Comparison of ENCODE assay signal across 8 cellular contexts in genomic region chr11:77589521-77590193, GRCh38. TPM values are rescaled to one million over a fixed set of nuclear protein-coding genes. Genes with fewer than 3 reads are reported as not detected.
DNase-seq lines count a peak whose midpoint lies in the region; ATAC-seq and TF ChIP-seq lines count a peak whose summit lies in the region.

AQP11 (plus strand) TSS chr11:77589953; CDS start chr11:77589993, 40 bp downstream.

- peaks cover 35% of the 10 kb centered on the region for H3K27me3 Mint-ChIP-seq in nephron progenitor cell (ENCODE audit: low read depth, poor library complexity)

- TF ChIP-seq POLR2A in IMR-90 (IDR thresholded peaks at IDR 0.05; ENCODE audit: low read depth, low read length) (no peak), Peyer's patch (IDR thresholded peaks at IDR 0.05) (peak; percentile 79 to 85), stomach (IDR thresholded peaks at IDR 0.05) (no peak)

- no peak within 1 kb of the TSS for H2BK15ac ChIP-seq in IMR-90 (ENCODE audit: low read depth, low read length)

- H3K4me3 Mint-ChIP-seq in nephron progenitor cell = peak within 1 kb of the TSS; percentile 91

- POLR2A ChIA-PET in IMR-90 (lab: Charles Lee; ENCODE audit: unreplicated experiment) = interaction anchor here (0.6 kb wide), 1 partner anchor 9 kb away, joined by 3 read pairs; no protein-coding TSS in a partner anchor

- peaks cover 40% of the 10 kb centered on the region for H3K36me3 Mint-ChIP-seq in nephron progenitor cell (ENCODE audit: low read depth)

- no peak within 1 kb of the TSS for H4K91ac ChIP-seq in IMR-90 (ENCODE audit: insufficient read depth, low read depth, low read length)

- H3K4me3 ChIP-seq in IMR-90 (ENCODE audit: insufficient read depth, low read depth, low read length) (peak within 1 kb of the TSS; percentile 66), Peyer's patch (peak within 1 kb of the TSS; percentile 53 to 80 (median 62)), fibroblast of villous mesenchyme (ENCODE audit: low read depth, low read length) (peak within 1 kb of the TSS; percentile 73), stomach (peak within 1 kb of the TSS; percentile 53 to 84 (median 75))

- CTCF ChIA-PET in IMR-90 (lab: Yijun Ruan, JAX) = no interaction called here

- no TSS peak for BruUV-seq in IMR-90 (replicated peaks; lab: Mats Ljungman, UMichigan)

- H3K14ac ChIP-seq in IMR-90 (replicated peaks; ENCODE audit: low read depth, low read length) = peak within 1 kb of the TSS; percentile 43

- no peak within 1 kb of the TSS for H3K56ac ChIP-seq in IMR-90 (ENCODE audit: extremely low read depth, insufficient read depth, low read length)

- peak; percentile 99 for DNase-seq in DMS53 (lab: John Stamatoyannopoulos, UW)
- peak; percentile 80 for DNase-seq in IMR-90
- DNase-seq in Peyer's patch = peak; percentile 59 to 98 (median 94)
- peak; percentile 83 for DNase-seq in activated effector memory CD4-positive, alpha-beta T cell treated with anti-CD3 and anti-CD28 coated beads, Interleukin-2, amount 50 U/mL, for 16 hours
- peak; percentile 86 for DNase-seq in fibroblast of villous mesenchyme (ENCODE audit: low read depth)
- peak; percentile 91 for DNase-seq in nephron progenitor cell
- DNase-seq in stomach = peak; percentile 90

- peak within 1 kb of the TSS; percentile 44 for H3K4ac ChIP-seq in IMR-90 (ENCODE audit: low read depth, low read length)

- 0 out of 4 replicates have a peak, but pooled peaks cover 0 to 5% of the 10 kb centered on the region in 2 experiments for H3K79me1 ChIP-seq in IMR-90 (ENCODE audit: low read depth in 1 of 2, low read length in 2 of 2)

- peaks cover 2% of the 10 kb centered on the region; the same call in 1 of the 2 replicates for H3K4me1 ChIP-seq in IMR-90 (ENCODE audit: control insufficient read depth, insufficient read depth, low read length)
- H3K4me1 ChIP-seq in Peyer's patch = peaks cover 0 to 6% (median 0%) of the 10 kb centered on the region in 4 donors
- H3K4me1 ChIP-seq in stomach = peaks cover 5 to 34% (median 30%) of the 10 kb centered on the region in 4 donors

- peak within 1 kb of the TSS; percentile 55 to 75; a peak in 3 of 4 replicates for H4K8ac ChIP-seq in IMR-90 (ENCODE audit: low read depth in 2 of 2, low read length in 2 of 2)

- H3K4me1 Mint-ChIP-seq in nephron progenitor cell = peaks cover 18% of the 10 kb centered on the region

- H3K27ac Mint-ChIP-seq in nephron progenitor cell = peak within 1 kb of the TSS; percentile 89

- peak within 1 kb of the TSS; percentile 80 for H2AFZ ChIP-seq in IMR-90 (replicated peaks; ENCODE audit: low read length, poor library complexity)

- peak; percentile 84 for ATAC-seq in GM21619 (IDR thresholded peaks at IDR 0.05; ENCODE audit: unreplicated experiment)
- peak; percentile 97 for ATAC-seq in IMR-90 (ENCODE audit: low read depth)

- H3K9me3 Mint-ChIP-seq in nephron progenitor cell = peaks cover 34% of the 10 kb centered on the region

- intact Hi-C loops in IMR-90 (cut with micrococcal nuclease) = no loop called here
- intact Hi-C loops in stomach (cut with DNase I; ENCODE audit: low total_unique reads) = no loop called here

- dilution Hi-C loops in IMR-90 (cut with HindIII; ENCODE audit: low sequenced_read_pairs, unreplicated experiment) = no loop called here

- in situ Hi-C loops in IMR-90 (cut with MboI; ENCODE audit: low sequenced_read_pairs) = no loop called here

- H3K4me2 ChIP-seq in IMR-90 (ENCODE audit: low read depth, low read length) = peak within 1 kb of the TSS; percentile 98

- H3K27ac ChIP-seq in IMR-90 (ENCODE audit: insufficient read depth, low read length) (peak within 1 kb of the TSS; percentile 34; the same call in 1 of the 2 replicates), Peyer's patch (peak within 1 kb of the TSS; percentile 69 to 95 (median 78)), stomach (peak within 1 kb of the TSS; percentile 85 to 92 (median 90))

- H3K9ac ChIP-seq in IMR-90 (ENCODE audit: low read depth, low read length) = peak within 1 kb of the TSS; percentile 59

- H2BK120ac ChIP-seq in IMR-90 (ENCODE audit: low read depth, low read length) = no peak within 1 kb of the TSS

- H3K18ac ChIP-seq in IMR-90 (ENCODE audit: low read depth, low read length) = no peak within 1 kb of the TSS

- H3K23ac ChIP-seq in IMR-90 (ENCODE audit: low read depth, low read length) = peak within 1 kb of the TSS; percentile 39

- H3K9me3 ChIP-seq in IMR-90 (ENCODE audit: control insufficient read depth, insufficient read depth, low read length) (no peaks in the 10 kb centered on the region), Peyer's patch (no peaks in the 10 kb centered on the region), stomach (no peaks in the 10 kb centered on the region)

- H4K20me1 ChIP-seq in IMR-90 (ENCODE audit: insufficient read depth, low read length) = no peaks in the 10 kb centered on the region

- H4K5ac ChIP-seq in IMR-90 (ENCODE audit: low read depth, low read length) = no peak within 1 kb of the TSS

- no peaks in the 10 kb centered on the region; the same call in 1 of the 2 replicates for H3K9me1 ChIP-seq in IMR-90 (ENCODE audit: insufficient read depth, low read length)

- TF ChIP-seq RAD21 in IMR-90 (IDR thresholded peaks at IDR 0.05; ENCODE audit: low read length) = no peak

- H2AK9ac ChIP-seq in IMR-90 (replicated peaks; ENCODE audit: low read depth, low read length, poor library complexity) = no peak within 1 kb of the TSS

- no peak within 1 kb of the TSS for H2BK20ac ChIP-seq in IMR-90 (ENCODE audit: low read depth, low read length)

- no peaks in the 10 kb centered on the region for H3K36me3 ChIP-seq in IMR-90 (ENCODE audit: control insufficient read depth, insufficient read depth, low read length)
- peaks cover 0 to 1% (median 0%) of the 10 kb centered on the region in 3 donors for H3K36me3 ChIP-seq in Peyer's patch
- no peaks in the 10 kb centered on the region for H3K36me3 ChIP-seq in stomach

- H3K27me3 ChIP-seq in IMR-90 (ENCODE audit: control insufficient read depth, insufficient read depth, low read length) = no peaks in the 10 kb centered on the region
- H3K27me3 ChIP-seq in Peyer's patch = no peaks in the 10 kb centered on the region
- H3K27me3 ChIP-seq in stomach = no peaks in the 10 kb centered on the region

- H2BK5ac ChIP-seq in IMR-90 (ENCODE audit: low read depth, low read length, poor library complexity, severe bottlenecking) = no peak within 1 kb of the TSS

- TF ChIP-seq EP300 in stomach (IDR thresholded peaks at IDR 0.05) = no peak

- TF ChIP-seq CTCF in IMR-90 (conservative IDR thresholded peaks at IDR 0.05; ENCODE audit: low read depth, low read length) (no peak), Peyer's patch (IDR thresholded peaks at IDR 0.05) (peak in 1 of 6 experiments; percentile 12), fibroblast of villous mesenchyme (IDR thresholded peaks at IDR 0.05; ENCODE audit: insufficient read depth, low read depth, low read length) (no peak), nephron progenitor cell (IDR thresholded peaks at IDR 0.05) (no peak), stomach (IDR thresholded peaks at IDR 0.05) (no peak)

- WGBS in IMR-90 (ENCODE audit: extremely low coverage in 2 of 2, insufficient read length in 1 of 2), 2 experiments = 1% methylated on average over 36 of the region's 75 CpGs; no CpG with 5 or more reads in 1 of the 2 experiments
- 0 to 1% (median 0%) methylated on average over 7 to 74 of the region's 75 CpGs for WGBS in stomach, 5 donors

- H2AK5ac ChIP-seq in IMR-90 (ENCODE audit: low read depth, low read length) = no peak within 1 kb of the TSS

TF ChIP-seq in IMR-90, 13 proteins besides CTCF, POLR2A, EP300 and RAD21 (continues in another document):
- TF ChIP-seq RCOR1 (IDR thresholded peaks at IDR 0.05; ENCODE audit: insufficient replicate concordance, low read length) = no peak
- no peak for TF ChIP-seq ELK1 (IDR thresholded peaks at IDR 0.05; ENCODE audit: borderline replicate concordance, low read depth, low read length)
- TF ChIP-seq NFE2L2 (IDR thresholded peaks at IDR 0.05; ENCODE audit: low read depth, low read length) = no peak
- TF ChIP-seq RFX5 (IDR thresholded peaks at IDR 0.05; ENCODE audit: low read depth, low read length) = no peak
- TF ChIP-seq BHLHE40 (IDR thresholded peaks at IDR 0.05; ENCODE audit: low read depth, low read length) = no peak
- TF ChIP-seq USF2 (IDR thresholded peaks at IDR 0.05; ENCODE audit: low read depth, low read length) = peak; percentile 20; the same call in 1 of the 2 replicates
- no peak for TF ChIP-seq FOS (IDR thresholded peaks at IDR 0.05; ENCODE audit: low read depth, low read length)
- TF ChIP-seq CHD1 (IDR thresholded peaks at IDR 0.05; ENCODE audit: low read depth, low read length) = no peak
- no peak for TF ChIP-seq MAFK (IDR thresholded peaks at IDR 0.05; ENCODE audit: low read depth, low read length)
- no peak for TF ChIP-seq SMC3 (IDR thresholded peaks at IDR 0.05; ENCODE audit: low read depth, low read length)
- no peak for TF ChIP-seq CEBPB (IDR thresholded peaks at IDR 0.05; ENCODE audit: low read depth, low read length)
- TF ChIP-seq MXI1 (IDR thresholded peaks at IDR 0.05; ENCODE audit: borderline replicate concordance, low read depth, low read length) = peak; percentile 73; the same call in 1 of the 2 replicates

RNA-seq across cellular contexts. Expression of gene AQP11, which starts in this region (rescaled TPM):
- total RNA-seq in IMR-90 (2012; rRNA removed) (1.1 and 1.4 TPM in 2 replicates), Peyer's patch (10 to 100 TPM in 3 of 4 donors, 1 to 10 TPM in 1; 5.0 to 62.0 (median 18.0) TPM), fibroblast of villous mesenchyme (1.6 and 1.7 TPM in 2 replicates), stomach (10 to 100 TPM in 1 of 5 donors, 1 to 10 TPM in 2, under 1 TPM in 1, not detected in 1; 0.72 to 16.1 (median 4.5) TPM)
- polyA plus RNA-seq in IMR-90 (2012; rRNA removed) (1.1 and 1.5 TPM in 2 replicates), stomach (under 1 TPM in 2 of 3 donors, not detected in 1; 0.38 to 0.68 TPM)
- polyA plus RNA-seq in IMR-90 (2012; cell fraction: cytosol; rRNA removed) = 0.86 and 2.2 TPM in 2 replicates
- 1.0 and 3.2 TPM in 2 replicates for polyA plus RNA-seq in IMR-90 (2012; cell fraction: nucleus; rRNA removed; ENCODE audit: low replicate concordance)

Comparison
In these comparisons a context has a peak if more than half of its experiments do, and no peak if none do; other contexts are left out.
1. Peak in every context shown above with its lines: DNase-seq, ATAC-seq, H3K4me3 ChIP-seq and H3K27ac ChIP-seq.
2. H3K27ac ChIP-seq: peak in every context shown above with its lines; median percentile 90 in stomach; 78 in Peyer's patch; 34 in IMR-90.
3. POLR2A ChIP-seq: peak in Peyer's patch (2 of 2); none in IMR-90 (single experiment) and stomach (0 of 4).